ENCODE assay signal across 25 cellular contexts in genomic region chr2:217749009-217749408, GRCh38.
A peak's percentile ranks its signal among the peaks of the same experiment; 100 is the strongest.
DNase-seq lines count a peak whose midpoint lies in the region; ATAC-seq and TF ChIP-seq lines count a peak whose summit lies in the region.
"Had no signal": no experiment of that assay in that cellular context is flagged by ENCODE, and none has a peak within 500 bp of the region (broad histone marks: within the 10 kb centered on the region; RNA-seq: fewer than 3 reads in every experiment).

No MANE protein-coding gene starts in this region.

- H3K27me3 Mint-ChIP-seq in activated CD8-positive, alpha-beta memory T cell treated with anti-CD3 and anti-CD28 coated beads, Interleukin-2, amount 10 ng/mL, durations not matched to agents 7 days and 5 days = no peaks in the 10 kb centered on the region
- H3K27me3 Mint-ChIP-seq in neural crest cell (ENCODE audit: low read depth) (no peaks in the 10 kb centered on the region), type B pancreatic cell (peaks cover 9% of the 10 kb centered on the region)
- H3K27me3 Mint-ChIP-seq in activated naive CD4-positive, alpha-beta T cell treated with anti-CD3 and anti-CD28 coated beads, Interleukin-2, amount 10 ng/mL, durations not matched to agents 7 days and 5 days = peaks cover 9% of the 10 kb centered on the region
- H3K27me3 Mint-ChIP-seq: activated naive CD8-positive, alpha-beta T cell treated with anti-CD3 and anti-CD28 coated beads for 36 hours had no signal

- in situ Hi-C loops in GM23248 (cut with MboI) = no loop called here

- no peaks in the 10 kb centered on the region for H3K36me3 Mint-ChIP-seq in activated CD8-positive, alpha-beta memory T cell treated with anti-CD3 and anti-CD28 coated beads, Interleukin-2, amount 10 ng/mL, durations not matched to agents 7 days and 5 days
- H3K36me3 Mint-ChIP-seq in neural crest cell (ENCODE audit: low read depth) (no peaks in the 10 kb centered on the region), type B pancreatic cell (no peaks in the 10 kb centered on the region)
- H3K36me3 Mint-ChIP-seq in activated naive CD4-positive, alpha-beta T cell treated with anti-CD3 and anti-CD28 coated beads, Interleukin-2, amount 10 ng/mL, durations not matched to agents 7 days and 5 days = no peaks in the 10 kb centered on the region
- H3K36me3 Mint-ChIP-seq: CD8-positive, alpha-beta T cell; stimulated activated naive B cell treated with anti-CD40 and anti-IgM and Interleukin-4, amounts not matched to agents 10 μg/mL and 1 μg/mL and 100 μg/mL, for 72 hours had no signal

- H2AFZ ChIP-seq in GM23248 = no peak overlapping the region

- CTCF ChIA-PET in activated CD8-positive, alpha-beta memory T cell treated with anti-CD3 and anti-CD28 coated beads, Interleukin-2, amount 10 ng/mL, durations not matched to agents 7 days and 5 days (lab: Charles Lee) = interaction anchor here (1.8 kb wide), 1 partner anchor 40 kb away, joined by 4 read pairs; no protein-coding TSS in a partner anchor
- CTCF ChIA-PET in activated naive CD4-positive, alpha-beta T cell treated with anti-CD3 and anti-CD28 coated beads, Interleukin-2, amount 10 ng/mL, durations not matched to agents 7 days and 5 days (lab: Charles Lee) = no interaction called here

- H3K4me3 Mint-ChIP-seq in activated CD8-positive, alpha-beta memory T cell treated with anti-CD3 and anti-CD28 coated beads, Interleukin-2, amount 10 ng/mL, durations not matched to agents 7 days and 5 days = no peak overlapping the region
- no peak overlapping the region for H3K4me3 Mint-ChIP-seq in neural crest cell
- H3K4me3 Mint-ChIP-seq in type B pancreatic cell = no peak overlapping the region
- H3K4me3 Mint-ChIP-seq in activated naive CD4-positive, alpha-beta T cell treated with anti-CD3 and anti-CD28 coated beads, Interleukin-2, amount 10 ng/mL, durations not matched to agents 7 days and 5 days = no peak overlapping the region
- H3K4me3 Mint-ChIP-seq: activated naive CD8-positive, alpha-beta T cell treated with anti-CD3 and anti-CD28 coated beads for 36 hours; CD8-positive, alpha-beta T cell; stimulated activated naive B cell treated with anti-CD40 and anti-IgM and Interleukin-4, amounts not matched to agents 10 μg/mL and 1 μg/mL and 100 μg/mL, for 72 hours had no signal

- H3K27ac ChIP-seq in GM23248 = no peak overlapping the region
- H3K27ac ChIP-seq: lower lobe of right lung, testis had no signal

- H3K9me3 ChIP-seq in GM23248 (ENCODE audit: low read depth) = no peaks in the 10 kb centered on the region
- H3K9me3 ChIP-seq: lower lobe of right lung, testis had no signal

- H3K9ac ChIP-seq in GM23248 = no peak overlapping the region

- H3K27me3 ChIP-seq in GM23248 (replicated peaks; ENCODE audit: insufficient read depth) = no peaks in the 10 kb centered on the region
- H3K27me3 ChIP-seq: testis had no signal

- H3K4me2 ChIP-seq in GM23248 (ENCODE audit: unreplicated experiment) = no peak overlapping the region

- H3K4me3 ChIP-seq in GM23248 = no peak overlapping the region
- H3K4me3 ChIP-seq: lower lobe of right lung, testis had no signal

- 78 to 79% methylated on average over 5 of the region's 5 CpGs for WGBS in GM23248 (ENCODE audit: low coverage in 1 of 2, low lambda C conversion rate in 2 of 2, missing lambda C conversion rate in 2 of 2), 2 experiments

- H3F3A ChIP-seq in GM23248 (ENCODE audit: insufficient read depth) = peaks cover 3% of the 10 kb centered on the region; the same call in 1 of the 2 replicates

- ATAC-seq in activated CD8-positive, alpha-beta memory T cell treated with anti-CD3 and anti-CD28 coated beads, Interleukin-2, amount 10 ng/mL, durations not matched to agents 7 days and 5 days = no peak
- ATAC-seq: activated CD4-positive, CD25-positive, alpha-beta regulatory T cell treated with anti-CD3 and anti-CD28 coated beads, Interleukin-2, amount 50 U/mL, for 24 hours; CD8-positive, alpha-beta T cell; lower lobe of right lung; Panc1; stimulated activated naive B cell treated with anti-CD40 and anti-IgM and Interleukin-4, amounts not matched to agents 10 μg/mL and 1 μg/mL and 100 μg/mL, for 72 hours had no signal

- peak; percentile 18 for DNase-seq in activated CD8-positive, alpha-beta memory T cell treated with anti-CD3 and anti-CD28 coated beads, Interleukin-2, amount 10 ng/mL, durations not matched to agents 7 days and 5 days
- no peak for DNase-seq in activated CD8-positive, alpha-beta memory T cell treated with anti-CD3 and anti-CD28 coated beads for 24 hours
- DNase-seq in cerebellum (ENCODE audit: low spot score) = peak; percentile 82
- DNase-seq in neural crest cell (ENCODE audit: low read depth, low spot score) = no peak
- no peak for DNase-seq in type B pancreatic cell (ENCODE audit: extremely low spot score, unreplicated experiment)
- no peak for DNase-seq in GM23248
- DNase-seq in activated naive CD4-positive, alpha-beta T cell treated with anti-CD3 and anti-CD28 coated beads, Interleukin-2, amount 10 ng/mL, durations not matched to agents 7 days and 5 days = no peak
- DNase-seq in activated effector memory CD4-positive, alpha-beta T cell treated with anti-CD3 and anti-CD28 coated beads, Interleukin-2, amount 50 U/mL, for 16 hours = no peak
- DNase-seq: activated CD4-positive, alpha-beta T cell treated with anti-CD3 and anti-CD28 coated beads, Interleukin-2, amount 50 U/mL, for 48 hours; activated naive CD8-positive, alpha-beta T cell treated with anti-CD3 and anti-CD28 coated beads for 36 hours; aorta; CD8-positive, alpha-beta T cell; central memory CD4-positive, alpha-beta T cell; HCEC 1CT; lower lobe of right lung; NCI-H1092; NCI-H187; NCI-H526 treated with DMSO at 0.1 percent for 48 hours; stimulated activated CD4-positive, alpha-beta T cell treated with anti-CD3 and anti-CD28 coated beads, Interleukin-4, amount 100 ng/mL, for 4 hours; stimulated activated naive B cell treated with anti-CD40 and anti-IgM and Interleukin-4, amounts not matched to agents 10 μg/mL and 1 μg/mL and 100 μg/mL, for 72 hours; T-helper 1 cell; testis had no signal

- H3K4me1 ChIP-seq in GM23248 (ENCODE audit: insufficient read depth) = peaks cover 10% of the 10 kb centered on the region; the same call in 1 of the 2 replicates
- H3K4me1 ChIP-seq: lower lobe of right lung, testis had no signal

- H3K9me3 Mint-ChIP-seq in activated CD8-positive, alpha-beta memory T cell treated with anti-CD3 and anti-CD28 coated beads, Interleukin-2, amount 10 ng/mL, durations not matched to agents 7 days and 5 days (ENCODE audit: low read depth) = no peaks in the 10 kb centered on the region
- no peaks in the 10 kb centered on the region for H3K9me3 Mint-ChIP-seq in neural crest cell
- H3K9me3 Mint-ChIP-seq in type B pancreatic cell = no peaks in the 10 kb centered on the region
- H3K9me3 Mint-ChIP-seq in activated naive CD4-positive, alpha-beta T cell treated with anti-CD3 and anti-CD28 coated beads, Interleukin-2, amount 10 ng/mL, durations not matched to agents 7 days and 5 days = no peaks in the 10 kb centered on the region
- H3K9me3 Mint-ChIP-seq: activated T-helper 2 cell treated with anti-CD3 and anti-CD28 coated beads, Interferon-gamma antibody, Interleukin-2, Interleukin-4, amounts not matched to agents 10 μg/mL and 5 μg/mL and 100 μg/mL, durations not matched to agents 14 hours and 24 hours and 36 hours; CD8-positive, alpha-beta T cell had no signal

- H3K27ac Mint-ChIP-seq in activated CD8-positive, alpha-beta memory T cell treated with anti-CD3 and anti-CD28 coated beads, Interleukin-2, amount 10 ng/mL, durations not matched to agents 7 days and 5 days = no peak overlapping the region
- H3K27ac Mint-ChIP-seq in neural crest cell (ENCODE audit: unreplicated experiment) (peak overlapping the region; percentile 98), type B pancreatic cell (peak overlapping the region; percentile 31)
- no peak overlapping the region for H3K27ac Mint-ChIP-seq in activated naive CD4-positive, alpha-beta T cell treated with anti-CD3 and anti-CD28 coated beads, Interleukin-2, amount 10 ng/mL, durations not matched to agents 7 days and 5 days
- H3K27ac Mint-ChIP-seq: activated naive CD8-positive, alpha-beta T cell treated with anti-CD3 and anti-CD28 coated beads for 36 hours; activated T-helper 2 cell treated with anti-CD3 and anti-CD28 coated beads, Interferon-gamma antibody, Interleukin-2, Interleukin-4, amounts not matched to agents 10 μg/mL and 5 μg/mL and 100 μg/mL, durations not matched to agents 14 hours and 24 hours and 36 hours; CD8-positive, alpha-beta T cell; stimulated activated naive B cell treated with anti-CD40 and anti-IgM and Interleukin-4, amounts not matched to agents 10 μg/mL and 1 μg/mL and 100 μg/mL, for 72 hours had no signal

- H3K36me3 ChIP-seq in GM23248 (ENCODE audit: low read depth) = no peaks in the 10 kb centered on the region
- H3K36me3 ChIP-seq: lower lobe of right lung had no signal

- no peaks in the 10 kb centered on the region for H3K79me2 ChIP-seq in GM23248 (ENCODE audit: insufficient read depth)

- H3K4me1 Mint-ChIP-seq in activated CD8-positive, alpha-beta memory T cell treated with anti-CD3 and anti-CD28 coated beads, Interleukin-2, amount 10 ng/mL, durations not matched to agents 7 days and 5 days = no peaks in the 10 kb centered on the region
- peaks cover 41% of the 10 kb centered on the region for H3K4me1 Mint-ChIP-seq in neural crest cell
- peaks cover 22% of the 10 kb centered on the region for H3K4me1 Mint-ChIP-seq in type B pancreatic cell (ENCODE audit: unreplicated experiment)
- no peaks in the 10 kb centered on the region for H3K4me1 Mint-ChIP-seq in activated naive CD4-positive, alpha-beta T cell treated with anti-CD3 and anti-CD28 coated beads, Interleukin-2, amount 10 ng/mL, durations not matched to agents 7 days and 5 days
- H3K4me1 Mint-ChIP-seq: activated naive CD8-positive, alpha-beta T cell treated with anti-CD3 and anti-CD28 coated beads for 36 hours; stimulated activated naive B cell treated with anti-CD40 and anti-IgM and Interleukin-4, amounts not matched to agents 10 μg/mL and 1 μg/mL and 100 μg/mL, for 72 hours had no signal

- TF ChIP-seq CTCF in neural crest cell (conservative IDR thresholded peaks at IDR 0.05) (no peak), type B pancreatic cell (conservative IDR thresholded peaks at IDR 0.05) (no peak)

- no peaks in the 10 kb centered on the region for H3K9me2 ChIP-seq in GM23248 (ENCODE audit: insufficient read depth)

- no peaks in the 10 kb centered on the region for H4K20me1 ChIP-seq in GM23248 (ENCODE audit: insufficient read depth)

Comparison
In these comparisons a context has a peak if more than half of its experiments do, and no peak if none do; other contexts are left out.
1. DNase-seq: peak in activated CD8-positive, alpha-beta memory T cell treated with anti-CD3 and anti-CD28 coated beads, Interleukin-2, amount 10 ng/mL, durations not matched to agents 7 days and 5 days (single experiment) and cerebellum (single experiment); none in activated CD8-positive, alpha-beta memory T cell treated with anti-CD3 and anti-CD28 coated beads for 24 hours (single experiment), neural crest cell (single experiment), type B pancreatic cell (single experiment), GM23248 (single experiment), activated naive CD4-positive, alpha-beta T cell treated with anti-CD3 and anti-CD28 coated beads, Interleukin-2, amount 10 ng/mL, durations not matched to agents 7 days and 5 days (single experiment) and activated effector memory CD4-positive, alpha-beta T cell treated with anti-CD3 and anti-CD28 coated beads, Interleukin-2, amount 50 U/mL, for 16 hours (single experiment).
2. H3K27ac Mint-ChIP-seq: peak in neural crest cell (single experiment) and type B pancreatic cell (single experiment); none in activated CD8-positive, alpha-beta memory T cell treated with anti-CD3 and anti-CD28 coated beads, Interleukin-2, amount 10 ng/mL, durations not matched to agents 7 days and 5 days (single experiment) and activated naive CD4-positive, alpha-beta T cell treated with anti-CD3 and anti-CD28 coated beads, Interleukin-2, amount 10 ng/mL, durations not matched to agents 7 days and 5 days (single experiment).